ENCODE assay signal across 12 cellular contexts in the genomic region with DNA sequence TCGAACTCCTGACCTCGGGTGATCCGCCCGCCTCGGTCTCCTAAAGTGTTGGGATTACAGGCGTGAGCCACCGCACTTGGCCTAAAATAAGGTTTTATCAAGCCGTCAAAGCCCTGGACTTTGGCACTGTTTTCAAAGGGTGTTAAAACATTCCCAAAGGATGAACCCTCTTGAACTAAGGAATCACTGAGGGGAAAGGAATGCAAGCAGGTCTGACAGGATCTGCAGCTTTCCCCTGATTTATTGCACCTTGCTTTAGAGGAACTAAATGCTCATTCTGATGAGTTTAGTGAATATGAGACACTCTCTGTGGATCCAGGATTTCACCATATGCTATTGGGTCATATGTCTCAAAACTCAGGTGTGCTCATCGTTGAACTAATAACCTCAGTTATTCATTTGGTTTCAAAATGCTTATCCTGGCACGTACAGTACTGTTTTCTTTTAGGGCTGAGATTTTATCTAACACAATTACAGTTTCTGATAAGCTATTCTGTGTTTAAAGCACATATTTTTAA.
DNase-seq lines count a peak whose midpoint lies in the region; ATAC-seq and TF ChIP-seq lines count a peak whose summit lies in the region.
"Had no signal": no experiment of that assay in that cellular context is flagged by ENCODE, and none has a peak within 500 bp of the region (broad histone marks: within the 10 kb centered on the region; RNA-seq: fewer than 3 reads in every experiment).

No MANE protein-coding gene starts in this region.

- intact Hi-C loops in left ventricle myocardium superior (cut with micrococcal nuclease): no loop called here

- no peaks in the 10 kb centered on the region for H3K36me3 Mint-ChIP-seq in activated T-cell treated with anti-CD3 and anti-CD28 coated beads, Interleukin-2, amount 50 U/mL, for 4 hours (ENCODE audit: insufficient read depth)
- H3K36me3 Mint-ChIP-seq: T-cell had no signal

- no peak overlapping the region for H3K4me3 Mint-ChIP-seq in activated T-cell treated with anti-CD3 and anti-CD28 coated beads, Interleukin-2, amount 50 U/mL, for 4 hours
- H3K4me3 Mint-ChIP-seq: T-cell had no signal

- no peaks in the 10 kb centered on the region for H3K4me1 Mint-ChIP-seq in activated T-cell treated with anti-CD3 and anti-CD28 coated beads, Interleukin-2, amount 50 U/mL, for 4 hours (ENCODE audit: low read depth)
- H3K4me1 Mint-ChIP-seq: T-cell had no signal

- DNase-seq in ELF-1 (ENCODE audit: low read depth, low spot score) (peak; percentile 85), NCI-H69 (lab: John Stamatoyannopoulos, UW) (peak; percentile 16), fibroblast of mammary gland (ENCODE audit: low read depth) (peak; percentile 47), omental fat pad (ENCODE audit: low spot score) (no peak), NCI-H2107 (lab: John Stamatoyannopoulos, UW) (no peak), NCI-H187 (lab: John Stamatoyannopoulos, UW) (no peak), left ventricle myocardium superior (no peak)
- no peak for DNase-seq in activated T-cell treated with anti-CD3 and anti-CD28 coated beads, Interleukin-2, amount 50 U/mL, for 4 hours
- DNase-seq: amniotic stem cell, NCI-H524, right cardiac atrium, T-cell had no signal

- no peaks in the 10 kb centered on the region for H3K9me3 Mint-ChIP-seq in activated T-cell treated with anti-CD3 and anti-CD28 coated beads, Interleukin-2, amount 50 U/mL, for 4 hours
- H3K9me3 Mint-ChIP-seq: T-cell had no signal

- ATAC-seq in omental fat pad (ENCODE audit: low FRiP score) (peak; percentile 92), left ventricle myocardium superior (no peak)
- ATAC-seq in activated T-cell treated with anti-CD3 and anti-CD28 coated beads, Interleukin-2, amount 50 U/mL, for 4 hours: no peak
- ATAC-seq: right cardiac atrium, T-cell had no signal

- H3K4me3 ChIP-seq in fibroblast of mammary gland (ENCODE audit: control insufficient read depth, low read depth, low read length): no peak overlapping the region

- no peak for TF ChIP-seq CTCF in fibroblast of mammary gland (conservative IDR thresholded peaks at IDR 0.05; ENCODE audit: control insufficient read depth, insufficient read depth, low read depth, low read length)
- TF ChIP-seq CTCF in omental fat pad (IDR thresholded peaks at IDR 0.05): no peak

- peaks cover 24% of the 10 kb centered on the region for H3K27me3 Mint-ChIP-seq in activated T-cell treated with anti-CD3 and anti-CD28 coated beads, Interleukin-2, amount 50 U/mL, for 4 hours (ENCODE audit: low read depth)

Comparison
In these comparisons a context has a peak if more than half of its experiments do, and no peak if none do; other contexts are left out.
1. DNase-seq: peak in ELF-1 (single experiment), NCI-H69 (single experiment) and fibroblast of mammary gland (single experiment); none in omental fat pad (single experiment), NCI-H2107 (single experiment), activated T-cell treated with anti-CD3 and anti-CD28 coated beads, Interleukin-2, amount 50 U/mL, for 4 hours (single experiment), NCI-H187 (0 of 2) and left ventricle myocardium superior (single experiment).